ENCODE assay signal across 8 cellular contexts in genomic region chr11:65121447-65121864, GRCh38. TPM values are rescaled to one million over a fixed set of nuclear protein-coding genes. Genes with fewer than 3 reads are reported as not detected.
A peak's percentile ranks its signal among the peaks of the same experiment; 100 is the strongest.
DNase-seq lines count a peak whose midpoint lies in the region; ATAC-seq and TF ChIP-seq lines count a peak whose summit lies in the region.

No MANE protein-coding gene starts in this region.

- H2AFZ ChIP-seq in parathyroid adenoma, result peak overlapping the region; percentile 80

- peaks cover 9% of the 10 kb centered on the region for H3K79me2 ChIP-seq in parathyroid adenoma

- peaks cover 28% of the 10 kb centered on the region for H3K4me1 Mint-ChIP-seq in T-helper 1 cell treated with Interleukin-12 subunit alpha and Interleukin-12 subunit beta and Interleukin-4 antibody, amounts not matched to agents 30 μg/mL and 1 μg/mL, for 36 hours (ENCODE audit: low read depth)

- peak overlapping the region; percentile 84 for H3K4me2 ChIP-seq in parathyroid adenoma (ENCODE audit: low read length)

- H3K4me3 Mint-ChIP-seq in T-helper 1 cell treated with Interleukin-12 subunit alpha and Interleukin-12 subunit beta and Interleukin-4 antibody, amounts not matched to agents 30 μg/mL and 1 μg/mL, for 36 hours, result peak overlapping the region; percentile 96

- no peaks in the 10 kb centered on the region for H3K9me3 ChIP-seq in parathyroid adenoma (ENCODE audit: control insufficient read depth, low read length)

- ATAC-seq in esophagus mucosa, result peak; percentile 9
- ATAC-seq in HG02678 (IDR thresholded peaks at IDR 0.05; ENCODE audit: unreplicated experiment), result no peak
- no peak for ATAC-seq in HG03565 (IDR thresholded peaks at IDR 0.05; ENCODE audit: unreplicated experiment)

- H3K9me3 Mint-ChIP-seq in T-helper 1 cell treated with Interleukin-12 subunit alpha and Interleukin-12 subunit beta and Interleukin-4 antibody, amounts not matched to agents 30 μg/mL and 1 μg/mL, for 36 hours, result no peaks in the 10 kb centered on the region

- H3K27me3 Mint-ChIP-seq in T-helper 1 cell treated with Interleukin-12 subunit alpha and Interleukin-12 subunit beta and Interleukin-4 antibody, amounts not matched to agents 30 μg/mL and 1 μg/mL, for 36 hours (ENCODE audit: low read depth), result no peaks in the 10 kb centered on the region

- no peak for TF ChIP-seq CTCF in HFF-Myc (IDR thresholded peaks at IDR 0.05; ENCODE audit: low read depth, low read length, missing control alignments)
- no peak for TF ChIP-seq CTCF in parathyroid adenoma (IDR thresholded peaks at IDR 0.05)

- H3K4me3 ChIP-seq in HFF-Myc (replicated peaks; ENCODE audit: low read depth, low read length), result peak overlapping the region; percentile 95
- H3K4me3 ChIP-seq in parathyroid adenoma (ENCODE audit: low read depth, low read length), result peak overlapping the region; percentile 88

- H3K27me3 ChIP-seq in parathyroid adenoma (ENCODE audit: control insufficient read depth, insufficient read depth, low read length), result no peaks in the 10 kb centered on the region

- H3K27ac ChIP-seq in parathyroid adenoma, result peak overlapping the region; percentile 91

- H3K9ac ChIP-seq in parathyroid adenoma, result peak overlapping the region; percentile 76

- DNase-seq in HFF-Myc (ENCODE audit: extremely low read depth, low read depth) (no peak), NCI-H1048 (lab: John Stamatoyannopoulos, UW) (no peak), NCI-H1092 (lab: John Stamatoyannopoulos, UW) (no peak)

- H3K4me1 ChIP-seq in parathyroid adenoma, result peaks cover 6% of the 10 kb centered on the region

- peak overlapping the region; percentile 97 for H3K27ac Mint-ChIP-seq in T-helper 1 cell treated with Interleukin-12 subunit alpha and Interleukin-12 subunit beta and Interleukin-4 antibody, amounts not matched to agents 30 μg/mL and 1 μg/mL, for 36 hours

- H3K36me3 Mint-ChIP-seq in T-helper 1 cell treated with Interleukin-12 subunit alpha and Interleukin-12 subunit beta and Interleukin-4 antibody, amounts not matched to agents 30 μg/mL and 1 μg/mL, for 36 hours (ENCODE audit: low read depth), result peaks cover 42% of the 10 kb centered on the region

- H3K36me3 ChIP-seq in parathyroid adenoma (ENCODE audit: control insufficient read depth, insufficient read depth, low read length), result no peaks in the 10 kb centered on the region

RNA-seq across cellular contexts. Expression of gene FAU, which starts 0.5 kb away (rescaled TPM):
- 758 TPM for total RNA-seq in esophagus mucosa

RNA-seq across cellular contexts. Expression of gene MRPL49, which starts 0.7 kb away (rescaled TPM):
- 63.9 TPM for total RNA-seq in esophagus mucosa

RNA-seq across cellular contexts. Expression of gene ZNHIT2, which starts 4.0 kb away (rescaled TPM):
- 9.4 TPM for total RNA-seq in esophagus mucosa

RNA-seq across cellular contexts. Expression of gene TM7SF2, which starts 9.8 kb away (rescaled TPM):
- 53.2 TPM for total RNA-seq in esophagus mucosa

RNA-seq across cellular contexts. Expression of gene SYVN1, which starts 12.9 kb away (rescaled TPM):
- 28.1 TPM for total RNA-seq in esophagus mucosa
